ENCODE assay signal across 1 cellular context in the genomic region with DNA sequence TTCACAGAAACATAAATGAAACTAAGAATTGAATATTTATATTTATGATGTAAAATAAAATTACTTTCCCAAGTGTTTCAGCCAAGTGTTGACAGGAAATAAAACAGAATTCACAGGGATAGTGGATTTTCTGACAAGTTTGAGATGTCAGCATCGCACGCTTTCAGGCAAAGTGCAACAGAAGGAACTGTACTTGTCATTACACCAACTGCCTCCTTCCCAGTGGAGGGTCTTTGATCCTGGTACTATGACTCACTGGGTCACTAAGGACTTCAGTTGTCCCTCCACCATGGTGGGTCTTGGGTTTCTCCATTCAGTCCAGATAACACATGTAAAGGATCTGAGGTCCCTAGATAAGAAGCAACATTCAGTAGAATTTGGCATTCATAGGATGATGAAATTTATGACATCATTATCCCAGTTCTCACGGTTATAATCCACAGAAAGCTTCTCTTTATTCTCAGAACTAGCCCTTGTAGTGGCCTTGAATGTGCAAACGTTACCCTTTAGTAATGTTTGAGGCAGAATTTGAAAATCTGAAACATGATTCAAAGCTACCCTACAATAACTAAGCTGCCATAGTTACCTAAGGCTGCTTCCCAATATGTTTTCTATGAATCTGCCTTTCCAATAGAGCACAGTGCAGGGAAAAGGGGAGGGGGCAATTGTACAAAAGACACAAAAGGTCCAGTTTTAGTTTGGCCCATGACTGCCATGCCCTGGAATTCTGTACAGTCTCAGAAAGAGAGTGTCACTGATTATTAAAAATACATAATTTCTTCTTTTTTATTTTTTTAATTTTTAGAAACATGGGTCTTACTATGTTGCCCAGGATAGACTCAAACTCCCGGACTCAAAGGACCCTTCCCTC.
A peak's percentile ranks its signal among the peaks of the same experiment; 100 is the strongest.
TF ChIP-seq lines count a peak whose summit lies in the region.

No MANE protein-coding gene starts in this region.

TF ChIP-seq in K562, 482 proteins besides CTCF, POLR2A, EP300 and RAD21 (continued from another document and continues in another):
- TF ChIP-seq CBX8 (IDR thresholded peaks at IDR 0.05; ENCODE audit: borderline replicate concordance, extremely low read depth, low read depth, low read length, poor library complexity, severe bottlenecking) (no peak), CHD7 (IDR thresholded peaks at IDR 0.05; ENCODE audit: low read depth, low read length) (no peak), ZNF766 (CRISPR knock-in tag; conservative IDR thresholded peaks at IDR 0.05) (peak; percentile 71; the same call in 1 of the 2 replicates), ZBTB12 (CRISPR knock-in tag; IDR thresholded peaks at IDR 0.05) (0 out of 2 replicates have a peak, but pooled peaks have one; percentile 41), MBD2 (IDR thresholded peaks at IDR 0.05; ENCODE audit: borderline replicate concordance, low read depth) (peak; percentile 86), FOXP1 (CRISPR knock-in tag; IDR thresholded peaks at IDR 0.05) (no peak), ZNF12 (CRISPR knock-in tag; IDR thresholded peaks at IDR 0.05) (no peak), ZNF253 (CRISPR knock-in tag; conservative IDR thresholded peaks at IDR 0.05) (no peak; the same call in 1 of the 2 replicates), POLR2AphosphoS2 (IDR thresholded peaks at IDR 0.05; ENCODE audit: low read length) (no peak), XRCC3 (IDR thresholded peaks at IDR 0.05) (no peak), FOXA1 (IDR thresholded peaks at IDR 0.05; ENCODE audit: borderline replicate concordance) (no peak), CCAR2 (IDR thresholded peaks at IDR 0.05; ENCODE audit: low read depth, low read length) (no peak), SFPQ (IDR thresholded peaks at IDR 0.05; ENCODE audit: low read depth, low read length) (no peak), KAT8 (IDR thresholded peaks at IDR 0.05; ENCODE audit: low read depth) (no peak), SPI1 (IDR thresholded peaks at IDR 0.05; ENCODE audit: borderline replicate concordance, low read depth, low read length) (no peak; the same call in 1 of the 2 replicates), RBBP5 (IDR thresholded peaks at IDR 0.05; ENCODE audit: borderline replicate concordance, insufficient read depth, low read length, poor library complexity, severe bottlenecking) (no peak), BACH1 (tag; IDR thresholded peaks at IDR 0.05) (no peak), SIN3B (IDR thresholded peaks at IDR 0.05; ENCODE audit: low read depth) (no peak), FOXJ3 (CRISPR knock-in tag; IDR thresholded peaks at IDR 0.05) (no peak), SMAD3 (CRISPR knock-in tag; conservative IDR thresholded peaks at IDR 0.05) (peak; percentile 78), NR2C2 (CRISPR knock-in tag; IDR thresholded peaks at IDR 0.05) (peak; percentile 57; the same call in 1 of the 2 replicates), NR2C2 (tag; IDR thresholded peaks at IDR 0.05) (peak; percentile 10; the same call in 1 of the 2 replicates), CHD4 (IDR thresholded peaks at IDR 0.05; ENCODE audit: insufficient read depth, insufficient replicate concordance, low read depth, low read length, poor library complexity, severe bottlenecking) (no peak), ARID1B (IDR thresholded peaks at IDR 0.05) (peak; percentile 99), E2F8 (IDR thresholded peaks at IDR 0.05; ENCODE audit: low read depth, partially characterized antibody) (peak; percentile 30), TFAM (CRISPR knock-in tag; conservative IDR thresholded peaks at IDR 0.05) (no peak), POLR2H (tag; IDR thresholded peaks at IDR 0.05; ENCODE audit: low read depth) (peak; percentile 88), PRMT5 (CRISPR knock-in tag; IDR thresholded peaks at IDR 0.05) (no peak), ZNF3 (CRISPR knock-in tag; IDR thresholded peaks at IDR 0.05) (no peak), PREB (CRISPR knock-in tag; IDR thresholded peaks at IDR 0.05) (no peak)
- TF ChIP-seq, protein P1, sequence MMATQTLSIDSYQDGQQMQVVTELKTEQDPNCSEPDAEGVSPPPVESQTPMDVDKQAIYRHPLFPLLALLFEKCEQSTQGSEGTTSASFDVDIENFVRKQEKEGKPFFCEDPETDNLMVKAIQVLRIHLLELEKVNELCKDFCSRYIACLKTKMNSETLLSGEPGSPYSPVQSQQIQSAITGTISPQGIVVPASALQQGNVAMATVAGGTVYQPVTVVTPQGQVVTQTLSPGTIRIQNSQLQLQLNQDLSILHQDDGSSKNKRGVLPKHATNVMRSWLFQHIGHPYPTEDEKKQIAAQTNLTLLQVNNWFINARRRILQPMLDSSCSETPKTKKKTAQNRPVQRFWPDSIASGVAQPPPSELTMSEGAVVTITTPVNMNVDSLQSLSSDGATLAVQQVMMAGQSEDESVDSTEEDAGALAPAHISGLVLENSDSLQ (IDR thresholded peaks at IDR 0.05) = peak; percentile 73
- TF ChIP-seq, protein P2, sequence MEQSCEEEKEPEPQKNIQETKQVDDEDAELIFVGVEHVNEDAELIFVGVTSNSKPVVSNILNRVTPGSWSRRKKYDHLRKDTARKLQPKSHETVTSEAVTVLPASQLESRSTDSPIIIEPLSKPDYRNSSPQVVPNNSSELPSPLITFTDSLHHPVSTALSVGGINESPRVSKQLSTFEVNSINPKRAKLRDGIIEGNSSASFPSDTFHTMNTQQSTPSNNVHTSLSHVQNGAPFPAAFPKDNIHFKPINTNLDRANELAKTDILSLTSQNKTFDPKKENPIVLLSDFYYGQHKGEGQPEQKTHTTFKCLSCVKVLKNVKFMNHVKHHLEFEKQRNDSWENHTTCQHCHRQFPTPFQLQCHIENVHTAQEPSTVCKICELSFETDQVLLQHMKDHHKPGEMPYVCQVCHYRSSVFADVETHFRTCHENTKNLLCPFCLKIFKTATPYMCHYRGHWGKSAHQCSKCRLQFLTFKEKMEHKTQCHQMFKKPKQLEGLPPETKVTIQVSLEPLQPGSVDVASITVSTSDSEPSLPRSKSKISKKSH (CRISPR knock-in tag; IDR thresholded peaks at IDR 0.05) = no peak
